In genomic region chr16:47374629-47375028, GRCh38 we compare ENCODE assay signal across 17 cellular contexts.
"Had no signal": no experiment of that assay in that cellular context is flagged by ENCODE, and none has a peak within 500 bp of the region (broad histone marks: within the 10 kb centered on the region; RNA-seq: fewer than 3 reads in every experiment).

No MANE protein-coding gene starts in this region.

- H3K9me3 ChIP-seq: breast epithelium, sigmoid colon, thoracic aorta, upper lobe of left lung had no signal

- H3K36me3 ChIP-seq: breast epithelium, thoracic aorta had no signal

- H3K4me3 ChIP-seq: breast epithelium, sigmoid colon, spleen, thoracic aorta, upper lobe of left lung had no signal

- H3K27ac ChIP-seq: breast epithelium, parathyroid adenoma, sigmoid colon, spleen, thoracic aorta, upper lobe of left lung had no signal

- DNase-seq: activated CD4-positive, alpha-beta T cell treated with anti-CD3 and anti-CD28 coated beads, Interleukin-2, amount 50 U/mL, for 48 hours; activated naive CD4-positive, alpha-beta T cell; activated naive CD8-positive, alpha-beta T cell treated with anti-CD3 and anti-CD28 coated beads for 36 hours; activated T-cell treated with anti-CD3 and anti-CD28 coated beads for 4 hours; amygdala; cortex of kidney; effector CD4-positive, alpha-beta T cell; left cardiac atrium; naive thymus-derived CD8-positive, alpha-beta T cell; sigmoid colon; spleen; stimulated activated naive B cell treated with anti-CD40 and anti-IgM and Interleukin-4, amounts not matched to agents 10 μg/mL and 1 μg/mL and 100 μg/mL, for 72 hours; T-helper 2 cell; upper lobe of left lung had no signal

- H2AFZ ChIP-seq: parathyroid adenoma had no signal

- H3K27me3 ChIP-seq: breast epithelium, sigmoid colon, spleen, upper lobe of left lung had no signal

- H3K4me1 ChIP-seq: breast epithelium, parathyroid adenoma, sigmoid colon, spleen, upper lobe of left lung had no signal

- H3K79me2 ChIP-seq: parathyroid adenoma had no signal

- H3K9ac ChIP-seq: parathyroid adenoma had no signal
